23 cellular contexts compared by ENCODE assay signal in the genomic region with DNA sequence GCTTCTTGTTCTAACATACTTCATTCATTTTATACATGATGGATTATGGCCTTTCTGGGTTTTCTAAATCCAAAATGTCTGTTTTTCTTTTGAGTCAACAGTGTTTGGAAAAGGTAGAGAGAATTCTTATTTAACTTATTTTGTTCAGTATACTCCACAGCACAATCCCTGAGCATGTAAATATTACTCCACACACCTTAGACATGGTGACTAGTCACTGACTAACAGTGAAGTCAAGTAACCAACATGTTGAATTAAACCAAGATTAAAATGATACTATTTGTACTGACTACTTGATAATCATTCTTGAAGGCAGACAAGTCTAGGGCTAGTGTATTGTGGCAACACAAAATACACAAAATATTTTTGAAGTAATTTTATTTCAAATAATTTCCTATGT. TPM values are rescaled to one million over a fixed set of nuclear protein-coding genes. Genes with fewer than 3 reads are reported as not detected.
DNase-seq lines count a peak whose midpoint lies in the region; ATAC-seq, FAIRE-seq and TF ChIP-seq lines count a peak whose summit lies in the region.
"Had no signal": no experiment of that assay in that cellular context is flagged by ENCODE, and none has a peak within 500 bp of the region (broad histone marks: within the 10 kb centered on the region; RNA-seq: fewer than 3 reads in every experiment).

No MANE protein-coding gene starts in this region.

- H3K79me2 ChIP-seq in PC-3 (ENCODE audit: low read length), result no peaks in the 10 kb centered on the region

- H3K27ac ChIP-seq in PC-3 (ENCODE audit: low read length), result 0 out of 2 replicates have a peak overlapping the region, but pooled peaks have one; percentile 16
- no peak overlapping the region for H3K27ac ChIP-seq in epithelial cell of prostate
- H3K27ac ChIP-seq in WERI-Rb-1, result no peak overlapping the region
- H3K27ac ChIP-seq: A549; BLaER1 treated with 17β-estradiol and CSF1 and Interleukin-3, amounts not matched to agents 10 nM and 100 nM had no signal

- BruUV-seq in PC-3 (replicated peaks; lab: Mats Ljungman, UMichigan), result no TSS peak

- H3K4me1 Mint-ChIP-seq in chondrocyte (ENCODE audit: low read depth), result peaks cover 17% of the 10 kb centered on the region
- H3K4me1 Mint-ChIP-seq: CD8-positive, alpha-beta memory T cell had no signal

- H3K36me3 ChIP-seq in PC-3 (ENCODE audit: low read depth, low read length), result no peaks in the 10 kb centered on the region
- no peaks in the 10 kb centered on the region for H3K36me3 ChIP-seq in WERI-Rb-1
- H3K36me3 ChIP-seq: BE2C; BLaER1 treated with 17β-estradiol and CSF1 and Interleukin-3, amounts not matched to agents 10 nM and 100 nM had no signal

- no peaks in the 10 kb centered on the region for H3K9me3 Mint-ChIP-seq in chondrocyte (ENCODE audit: low read depth)
- H3K9me3 Mint-ChIP-seq: CD4-positive, alpha-beta T cell; GM23338; H9 had no signal

- H3K27me3 ChIP-seq in PC-3 (ENCODE audit: low read length), result no peaks in the 10 kb centered on the region
- no peaks in the 10 kb centered on the region for H3K27me3 ChIP-seq in WERI-Rb-1 (ENCODE audit: insufficient read depth, low read depth, severe bottlenecking)
- H3K27me3 ChIP-seq: BE2C had no signal

- peaks cover 8% of the 10 kb centered on the region for H3K4me1 ChIP-seq in PC-3 (ENCODE audit: insufficient read depth, low read length)
- H3K4me1 ChIP-seq: A549; BE2C; BLaER1 treated with 17β-estradiol and CSF1 and Interleukin-3, amounts not matched to agents 10 nM and 100 nM had no signal

- no peak for TF ChIP-seq CTCF in D721Med (IDR thresholded peaks at IDR 0.05; ENCODE audit: insufficient read depth, missing control alignments)
- no peak for TF ChIP-seq CTCF in PC-3 (conservative IDR thresholded peaks at IDR 0.05; ENCODE audit: low read depth, low read length)
- TF ChIP-seq CTCF in chondrocyte (IDR thresholded peaks at IDR 0.05), result no peak
- TF ChIP-seq CTCF in WERI-Rb-1 (IDR thresholded peaks at IDR 0.05; ENCODE audit: low read depth, low read length), result no peak

- intact Hi-C loops in PC-3 (cut with micrococcal nuclease), result no loop called here

- H3F3A ChIP-seq in PC-3 (ENCODE audit: low read length, unreplicated experiment), result no peaks in the 10 kb centered on the region

- CTCF ChIA-PET in PC-3 (lab: Charles Lee), result no interaction called here

- H3K9me2 ChIP-seq in PC-3 (replicated peaks; ENCODE audit: low read length), result no peaks in the 10 kb centered on the region

- DNase-seq in D721Med (ENCODE audit: insufficient read length, low spot score) (no peak), PC-3 (peak; percentile 59), chondrocyte (ENCODE audit: low spot score) (no peak), epithelial cell of prostate (ENCODE audit: low read depth, low spot score) (peak; percentile 3), WERI-Rb-1 (no peak), NOMO-1 (lab: John Stamatoyannopoulos, UW; ENCODE audit: unreplicated experiment in 2 of 2) (no peak)
- DNase-seq: 8988T; ACHN; AML-193; BE2C; CD4-positive, alpha-beta T cell; CD8-positive, alpha-beta memory T cell; DMS153; DND-41; H9 had no signal

- 0 out of 2 replicates have a peak overlapping the region, but pooled peaks have one; percentile 4 for H3K4me2 ChIP-seq in PC-3 (ENCODE audit: low read length)
- H3K4me2 ChIP-seq: A549; BLaER1 treated with 17β-estradiol and CSF1 and Interleukin-3, amounts not matched to agents 10 nM and 100 nM; GM23338 had no signal

- peaks cover 21% of the 10 kb centered on the region for H3K36me3 Mint-ChIP-seq in chondrocyte (ENCODE audit: low read depth)
- H3K36me3 Mint-ChIP-seq: CD14-positive monocyte; CD8-positive, alpha-beta memory T cell had no signal

- POLR2A ChIA-PET in PC-3 (lab: Charles Lee; ENCODE audit: unreplicated experiment), result interaction anchor here (0.6 kb wide), 1 partner anchor 32 kb away, joined by 3 read pairs; no protein-coding TSS in a partner anchor

- no peak overlapping the region for H3K4me3 Mint-ChIP-seq in chondrocyte (ENCODE audit: unreplicated experiment)
- H3K4me3 Mint-ChIP-seq: CD14-positive monocyte; CD4-positive, alpha-beta T cell; CD8-positive, alpha-beta memory T cell; GM23338; H9 had no signal

- no peaks in the 10 kb centered on the region for H3K27me3 Mint-ChIP-seq in chondrocyte (ENCODE audit: low read depth)

- H2AFZ ChIP-seq in PC-3 (ENCODE audit: low read length), result no peak overlapping the region
- H2AFZ ChIP-seq: GM23338 had no signal

- H3K4me3 ChIP-seq in PC-3 (ENCODE audit: low read length) (no peak overlapping the region), WERI-Rb-1 (ENCODE audit: low read depth, low read length) (no peak overlapping the region)
- H3K4me3 ChIP-seq: A549; BLaER1 treated with 17β-estradiol and CSF1 and Interleukin-3, amounts not matched to agents 10 nM and 100 nM; GM23338 had no signal

- no peaks in the 10 kb centered on the region for H4K20me1 ChIP-seq in PC-3 (ENCODE audit: low read length)

- FAIRE-seq in D721Med (lab: Jason Lieb, UNC), result peak; percentile 51
- FAIRE-seq: A549, GM12892 had no signal

- H3K9ac ChIP-seq in PC-3 (ENCODE audit: low read length), result no peak overlapping the region
- H3K9ac ChIP-seq: BLaER1 treated with 17β-estradiol and CSF1 and Interleukin-3, amounts not matched to agents 10 nM and 100 nM had no signal

- H3K9me3 ChIP-seq in PC-3 (ENCODE audit: low read length), result no peaks in the 10 kb centered on the region
- no peaks in the 10 kb centered on the region for H3K9me3 ChIP-seq in WERI-Rb-1 (ENCODE audit: severe bottlenecking)
- H3K9me3 ChIP-seq: A549, BE2C had no signal

- ATAC-seq in PC-3 (peak; percentile 86), GM21367 (IDR thresholded peaks at IDR 0.05; ENCODE audit: unreplicated experiment) (no peak), GM21786 (IDR thresholded peaks at IDR 0.05; ENCODE audit: unreplicated experiment) (no peak)
- ATAC-seq: A549, GM23338, HCT116 had no signal

- peak overlapping the region; percentile 49 for H3K27ac Mint-ChIP-seq in chondrocyte (ENCODE audit: unreplicated experiment)
- H3K27ac Mint-ChIP-seq: CD14-positive monocyte; CD4-positive, alpha-beta T cell; CD8-positive, alpha-beta memory T cell; GM23338; H9 had no signal

RNA-seq across cellular contexts. Expression of a gene that starts 55.0 kb away (rescaled TPM):
- 7.8 and 11.2 TPM in 2 replicates for total RNA-seq in PC-3 (2014; rRNA removed)
- 248 to 316 TPM (median 275 TPM) in 3 replicates for total RNA-seq in chondrocyte
- total RNA-seq: CD4-positive, alpha-beta T cell; CD8-positive, alpha-beta memory T cell had no signal

Comparison
In these comparisons a context has a peak if more than half of its experiments do, and no peak if none do; other contexts are left out.
1. DNase-seq: peak in PC-3 (single experiment) and epithelial cell of prostate (single experiment); none in D721Med (single experiment), chondrocyte (single experiment), WERI-Rb-1 (single experiment) and NOMO-1 (0 of 2).
2. RNA of a gene that starts 55.0 kb away (total RNA-seq): 248 to 316 TPM in chondrocyte; 7.8 to 11.2 TPM in PC-3; every median in the first group is over 10 times any median in the second.